Comparison of ENCODE assay signal across 10 cellular contexts in genomic region chr12:124683330-124683662, GRCh38.
DNase-seq lines count a peak whose midpoint lies in the region; ATAC-seq, FAIRE-seq and TF ChIP-seq lines count a peak whose summit lies in the region.
"Had no signal": no experiment of that assay in that cellular context is flagged by ENCODE, and none has a peak within 500 bp of the region (broad histone marks: within the 10 kb centered on the region; RNA-seq: fewer than 3 reads in every experiment).

No MANE protein-coding gene starts in this region.

- no peaks in the 10 kb centered on the region for H3K36me3 Mint-ChIP-seq in dendritic cell treated with granulocyte-macrophage colony-stimulating factor and Interleukin-4, amounts not matched to agents 40 ng/mL and 50 ng/mL, for 4 days (ENCODE audit: low read depth)
- H3K36me3 Mint-ChIP-seq in neural crest cell (ENCODE audit: low read depth): no peaks in the 10 kb centered on the region
- H3K36me3 Mint-ChIP-seq in nephron progenitor cell (ENCODE audit: low read depth): no peaks in the 10 kb centered on the region
- H3K36me3 Mint-ChIP-seq in stimulated activated memory B cell treated with anti-CD40 and anti-IgM and Interleukin-4, amounts not matched to agents 10 μg/mL and 1 μg/mL and 100 μg/mL, for 72 hours: peaks cover 5% of the 10 kb centered on the region

- no peak for TF ChIP-seq CTCF in A549 (IDR thresholded peaks at IDR 0.05)
- TF ChIP-seq CTCF in neural crest cell (conservative IDR thresholded peaks at IDR 0.05): no peak
- no peak for TF ChIP-seq CTCF in nephron progenitor cell (IDR thresholded peaks at IDR 0.05)

- H3K27me3 Mint-ChIP-seq in dendritic cell treated with granulocyte-macrophage colony-stimulating factor and Interleukin-4, amounts not matched to agents 40 ng/mL and 50 ng/mL, for 4 days: peaks cover 18% of the 10 kb centered on the region
- H3K27me3 Mint-ChIP-seq in neural crest cell (ENCODE audit: low read depth) (peaks cover 66% of the 10 kb centered on the region), nephron progenitor cell (ENCODE audit: low read depth, poor library complexity) (peaks cover 62% of the 10 kb centered on the region)
- peaks cover 60% of the 10 kb centered on the region for H3K27me3 Mint-ChIP-seq in stimulated activated memory B cell treated with anti-CD40 and anti-IgM and Interleukin-4, amounts not matched to agents 10 μg/mL and 1 μg/mL and 100 μg/mL, for 72 hours

- peak overlapping the region; percentile 69 for H3K4me2 ChIP-seq in A549

- H3K27ac Mint-ChIP-seq in dendritic cell treated with granulocyte-macrophage colony-stimulating factor and Interleukin-4, amounts not matched to agents 40 ng/mL and 50 ng/mL, for 4 days: peak overlapping the region; percentile 82
- H3K27ac Mint-ChIP-seq in neural crest cell (ENCODE audit: unreplicated experiment): peak overlapping the region; percentile 88
- no peak overlapping the region for H3K27ac Mint-ChIP-seq in nephron progenitor cell
- no peak overlapping the region for H3K27ac Mint-ChIP-seq in stimulated activated memory B cell treated with anti-CD40 and anti-IgM and Interleukin-4, amounts not matched to agents 10 μg/mL and 1 μg/mL and 100 μg/mL, for 72 hours

- no peaks in the 10 kb centered on the region for H3K27me3 ChIP-seq in MG63

- no peaks in the 10 kb centered on the region for H3K36me3 ChIP-seq in MG63

- intact Hi-C loops in dendritic cell treated with granulocyte-macrophage colony-stimulating factor and Interleukin-4, amounts not matched to agents 40 ng/mL and 50 ng/mL, for 4 days (cut with micrococcal nuclease): loop anchor here (5.0 kb wide), 2 partner anchors 44 to 84 kb away; no protein-coding TSS in a partner anchor

- CTCF ChIA-PET in A549 (lab: Yijun Ruan, JAX): interaction anchor here (1.2 to 4.2 kb wide), 2 partner anchors 60 to 87 kb away, joined by 3 to 19 read pairs; no protein-coding TSS in a partner anchor

- no peaks in the 10 kb centered on the region for H3K9me3 Mint-ChIP-seq in dendritic cell treated with granulocyte-macrophage colony-stimulating factor and Interleukin-4, amounts not matched to agents 40 ng/mL and 50 ng/mL, for 4 days
- no peaks in the 10 kb centered on the region for H3K9me3 Mint-ChIP-seq in neural crest cell
- H3K9me3 Mint-ChIP-seq in nephron progenitor cell: peaks cover 3% of the 10 kb centered on the region
- peaks cover 3% of the 10 kb centered on the region for H3K9me3 Mint-ChIP-seq in stimulated activated memory B cell treated with anti-CD40 and anti-IgM and Interleukin-4, amounts not matched to agents 10 μg/mL and 1 μg/mL and 100 μg/mL, for 72 hours

- peaks cover 78% of the 10 kb centered on the region for H3K4me1 ChIP-seq in A549

- H3K27ac ChIP-seq in A549: peak overlapping the region; percentile 87 to 96

- peak; percentile 68 to 87 for DNase-seq in A549 (ENCODE audit: low read depth in 1 of 2, low spot score in 1 of 2)
- DNase-seq in MG63: peak; percentile 43
- no peak for DNase-seq in neural crest cell (ENCODE audit: low read depth, low spot score)
- DNase-seq in RKO (ENCODE audit: low spot score): no peak
- DNase-seq in nephron progenitor cell: no peak
- DNase-seq: NCI-H345, T-helper 9 cell had no signal

- POLR2A ChIA-PET in A549 (lab: Yijun Ruan, JAX): interaction anchor here (1.0 to 1.2 kb wide), 2 partner anchors 20 to 65 kb away, joined by 3 read pairs; no protein-coding TSS in a partner anchor

- TF ChIP-seq EP300 in A549 (IDR thresholded peaks at IDR 0.05): no peak

- no peak overlapping the region for H3K4me3 Mint-ChIP-seq in dendritic cell treated with granulocyte-macrophage colony-stimulating factor and Interleukin-4, amounts not matched to agents 40 ng/mL and 50 ng/mL, for 4 days
- H3K4me3 Mint-ChIP-seq in neural crest cell (peak overlapping the region; percentile 78), nephron progenitor cell (no peak overlapping the region)
- no peak overlapping the region for H3K4me3 Mint-ChIP-seq in stimulated activated memory B cell treated with anti-CD40 and anti-IgM and Interleukin-4, amounts not matched to agents 10 μg/mL and 1 μg/mL and 100 μg/mL, for 72 hours

- H3K9me3 ChIP-seq in A549 (no peaks in the 10 kb centered on the region), MG63 (no peaks in the 10 kb centered on the region)

- 16% methylated on average over 8 of the region's 8 CpGs for WGBS in A549 (ENCODE audit: missing lambda C conversion rate)

- ATAC-seq in A549: peak in 1 of 2 experiments; percentile 61; a peak in 3 of 6 replicates
- ATAC-seq in HG03342 (IDR thresholded peaks at IDR 0.05; ENCODE audit: unreplicated experiment): no peak
- no peak for ATAC-seq in stimulated activated memory B cell treated with anti-CD40 and anti-IgM and Interleukin-4, amounts not matched to agents 10 μg/mL and 1 μg/mL and 100 μg/mL, for 72 hours

- peaks cover 85% of the 10 kb centered on the region for H3K4me1 Mint-ChIP-seq in dendritic cell treated with granulocyte-macrophage colony-stimulating factor and Interleukin-4, amounts not matched to agents 40 ng/mL and 50 ng/mL, for 4 days (ENCODE audit: low read depth)
- H3K4me1 Mint-ChIP-seq in neural crest cell (peaks cover 77% of the 10 kb centered on the region), nephron progenitor cell (peaks cover 71% of the 10 kb centered on the region)
- peaks cover 39% of the 10 kb centered on the region for H3K4me1 Mint-ChIP-seq in stimulated activated memory B cell treated with anti-CD40 and anti-IgM and Interleukin-4, amounts not matched to agents 10 μg/mL and 1 μg/mL and 100 μg/mL, for 72 hours

- no peak for TF ChIP-seq POLR2A in A549 (IDR thresholded peaks at IDR 0.05; ENCODE audit: low read length)

- TF ChIP-seq RAD21 in A549 (conservative IDR thresholded peaks at IDR 0.05 in 1 of 2, IDR thresholded peaks at IDR 0.05 in 1 of 2): no peak

- FAIRE-seq in A549 (lab: Jason Lieb, UNC): no peak

- no peak overlapping the region for H3K4me3 ChIP-seq in A549
- H3K4me3 ChIP-seq in MG63: no peak overlapping the region

TF ChIP-seq in A549, 52 proteins besides CTCF, POLR2A, EP300 and RAD21 (continues in another document):
- TF ChIP-seq PBX3 (IDR thresholded peaks at IDR 0.05): no peak
- no peak for TF ChIP-seq NR3C1 (IDR thresholded peaks at IDR 0.05)
- no peak for TF ChIP-seq BCL3 (IDR thresholded peaks at IDR 0.05)
- no peak for TF ChIP-seq KDM1A (IDR thresholded peaks at IDR 0.05; ENCODE audit: low read depth)
- TF ChIP-seq EHMT2 (IDR thresholded peaks at IDR 0.05; ENCODE audit: low read depth): no peak
- no peak for TF ChIP-seq ATOH8 (CRISPR knock-in tag; IDR thresholded peaks at IDR 0.05; ENCODE audit: low read depth)
- no peak for TF ChIP-seq FOSL2 (IDR thresholded peaks at IDR 0.05)
- no peak for TF ChIP-seq FOSL2 (CRISPR knock-in tag; IDR thresholded peaks at IDR 0.05)
- TF ChIP-seq KDM5A (IDR thresholded peaks at IDR 0.05): no peak
- peak; percentile 26; the same call in 1 of the 2 replicates for TF ChIP-seq GATA3 (IDR thresholded peaks at IDR 0.05; ENCODE audit: borderline replicate concordance)
- TF ChIP-seq, protein P1, sequence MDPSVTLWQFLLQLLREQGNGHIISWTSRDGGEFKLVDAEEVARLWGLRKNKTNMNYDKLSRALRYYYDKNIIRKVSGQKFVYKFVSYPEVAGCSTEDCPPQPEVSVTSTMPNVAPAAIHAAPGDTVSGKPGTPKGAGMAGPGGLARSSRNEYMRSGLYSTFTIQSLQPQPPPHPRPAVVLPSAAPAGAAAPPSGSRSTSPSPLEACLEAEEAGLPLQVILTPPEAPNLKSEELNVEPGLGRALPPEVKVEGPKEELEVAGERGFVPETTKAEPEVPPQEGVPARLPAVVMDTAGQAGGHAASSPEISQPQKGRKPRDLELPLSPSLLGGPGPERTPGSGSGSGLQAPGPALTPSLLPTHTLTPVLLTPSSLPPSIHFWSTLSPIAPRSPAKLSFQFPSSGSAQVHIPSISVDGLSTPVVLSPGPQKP (IDR thresholded peaks at IDR 0.05; ENCODE audit: low read depth, low read length): no peak
- TF ChIP-seq HOXB13 (CRISPR knock-in tag; IDR thresholded peaks at IDR 0.05; ENCODE audit: low read depth): no peak
- TF ChIP-seq RFX5 (IDR thresholded peaks at IDR 0.05): no peak
- no peak for TF ChIP-seq CHD2 (IDR thresholded peaks at IDR 0.05; ENCODE audit: low read length, partially characterized antibody)
- peak; percentile 17; the same call in 1 of the 2 replicates for TF ChIP-seq E2F6 (IDR thresholded peaks at IDR 0.05; ENCODE audit: borderline replicate concordance, low read depth)
- TF ChIP-seq ZSCAN20 (CRISPR knock-in tag; IDR thresholded peaks at IDR 0.05): no peak

Comparison
In these comparisons a context has a peak if more than half of its experiments do, and no peak if none do; other contexts are left out.
1. DNase-seq: peak in A549 (2 of 2) and MG63 (single experiment); none in neural crest cell (single experiment), RKO (single experiment) and nephron progenitor cell (single experiment).
2. H3K27ac Mint-ChIP-seq: peak in dendritic cell treated with granulocyte-macrophage colony-stimulating factor and Interleukin-4, amounts not matched to agents 40 ng/mL and 50 ng/mL, for 4 days (single experiment) and neural crest cell (single experiment); none in nephron progenitor cell (single experiment) and stimulated activated memory B cell treated with anti-CD40 and anti-IgM and Interleukin-4, amounts not matched to agents 10 μg/mL and 1 μg/mL and 100 μg/mL, for 72 hours (single experiment).